Comparison of ENCODE assay signal across 22 cellular contexts in the genomic region with DNA sequence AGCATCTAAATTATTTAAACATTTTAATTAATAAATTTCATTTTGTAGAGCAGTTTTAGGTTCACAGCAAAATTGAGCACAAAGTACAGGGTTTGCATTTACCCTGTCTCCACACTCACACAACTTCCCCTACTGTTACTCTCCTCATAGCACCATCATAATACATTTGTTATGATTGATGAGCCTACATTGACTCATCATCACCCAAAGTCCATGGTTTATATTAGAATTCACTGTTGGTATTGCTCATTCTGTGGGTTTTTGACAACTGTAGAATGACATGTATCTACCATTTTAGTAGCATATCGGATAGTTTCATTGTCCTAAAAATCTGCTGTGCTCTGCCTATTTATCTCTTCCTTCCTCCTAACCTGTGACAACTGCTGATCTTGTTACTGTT.
A peak's percentile ranks its signal among the peaks of the same experiment; 100 is the strongest.
DNase-seq lines count a peak whose midpoint lies in the region; TF ChIP-seq lines count a peak whose summit lies in the region.
"Had no signal": no experiment of that assay in that cellular context is flagged by ENCODE, and none has a peak within 500 bp of the region (broad histone marks: within the 10 kb centered on the region; RNA-seq: fewer than 3 reads in every experiment).

No MANE protein-coding gene starts in this region.

- H3K27me3 ChIP-seq in MG63 (no peaks in the 10 kb centered on the region), brain microvascular endothelial cell (replicated peaks) (no peaks in the 10 kb centered on the region)
- H3K27me3 ChIP-seq: BE2C had no signal

- peaks cover 45% of the 10 kb centered on the region for H3K9me3 ChIP-seq in MG63
- H3K9me3 ChIP-seq: BE2C had no signal

- H3K4me3 ChIP-seq in MG63 = no peak overlapping the region
- H3K4me3 ChIP-seq in brain microvascular endothelial cell (ENCODE audit: low read depth, low read length) = no peak overlapping the region
- H3K4me3 ChIP-seq: GM23248 had no signal

- in situ Hi-C loops in brain microvascular endothelial cell (cut with HindIII; ENCODE audit: low pct_ligation_motif_present, low sequenced_read_pairs) = no loop called here
- in situ Hi-C loops in ACHN (cut with HindIII; ENCODE audit: low pct_ligation_motif_present, low pct_unique_long_range_greater_than_20kb, low sequenced_read_pairs) = no loop called here

- no peak for TF ChIP-seq CTCF in brain microvascular endothelial cell (IDR thresholded peaks at IDR 0.05; ENCODE audit: low read depth, low read length, missing control alignments)

- DNase-seq in EL (peak; percentile 7), MG63 (peak; percentile 39), brain microvascular endothelial cell (peak; percentile 40), glomerular visceral epithelial cell (ENCODE audit: extremely low spot score) (peak; percentile 3), activated T-cell treated with anti-CD3 and anti-CD28 coated beads for 4 hours (no peak), ACHN (no peak), NCI-H2081 treated with DMSO at 0.1 percent for 48 hours (lab: John Stamatoyannopoulos, UW) (no peak)
- DNase-seq in stimulated activated CD4-positive, alpha-beta T cell treated with anti-CD3 and anti-CD28 coated beads, Interleukin-4, amount 100 ng/mL, for 1 hour = no peak
- DNase-seq: BE2C; CD4-positive, CD25-positive, alpha-beta regulatory T cell; COR-L47; DMS 273 treated with DMSO at 0.1 percent for 48 hours; DND-41; GDM1; GM23248; HCEC 1CT; KG1; MM.1S; NCI-H1092 treated with DMSO at 0.1 percent for 48 hours; NCI-H146; NCI-H2081; SHP77 treated with DMSO at 0.1 percent for 48 hours had no signal

- no peak overlapping the region for H3K27ac ChIP-seq in brain microvascular endothelial cell
- H3K27ac ChIP-seq: GM23248 had no signal

- H3K36me3 ChIP-seq in MG63 = no peaks in the 10 kb centered on the region
- H3K36me3 ChIP-seq in brain microvascular endothelial cell (replicated peaks) = no peaks in the 10 kb centered on the region
- H3K36me3 ChIP-seq: BE2C had no signal

Comparison
In these comparisons a context has a peak if more than half of its experiments do, and no peak if none do; other contexts are left out.
1. DNase-seq: peak in EL (single experiment), MG63 (single experiment), brain microvascular endothelial cell (single experiment) and glomerular visceral epithelial cell (single experiment); none in activated T-cell treated with anti-CD3 and anti-CD28 coated beads for 4 hours (single experiment), ACHN (single experiment), stimulated activated CD4-positive, alpha-beta T cell treated with anti-CD3 and anti-CD28 coated beads, Interleukin-4, amount 100 ng/mL, for 1 hour (single experiment) and NCI-H2081 treated with DMSO at 0.1 percent for 48 hours (single experiment).